Comparison of ENCODE assay signal across 11 cellular contexts in the genomic region with DNA sequence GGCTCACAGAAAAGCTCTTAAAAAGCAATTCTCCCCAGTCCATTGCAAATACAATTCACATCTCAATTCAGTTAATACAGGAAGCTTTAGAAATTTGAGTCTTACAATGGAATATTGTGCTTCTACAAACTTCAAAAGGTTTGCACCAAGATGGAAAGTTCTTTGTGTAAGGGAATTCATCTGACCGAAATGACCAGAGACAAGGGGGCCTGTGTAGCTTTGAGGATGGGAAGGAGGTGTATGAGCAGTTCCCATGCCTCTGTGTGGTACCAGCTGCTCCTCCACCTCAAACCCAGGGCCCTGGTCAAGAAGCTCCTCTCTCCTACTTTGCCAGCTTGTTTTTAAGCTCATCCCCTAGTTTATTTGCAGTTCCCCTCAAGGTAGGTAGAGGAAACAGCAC.
"Had no signal": no experiment of that assay in that cellular context is flagged by ENCODE, and none has a peak within 500 bp of the region (broad histone marks: within the 10 kb centered on the region; RNA-seq: fewer than 3 reads in every experiment).

No MANE protein-coding gene starts in this region.

- H3K9me3 ChIP-seq: esophagus squamous epithelium, tibial artery, vagina had no signal

- H3K27me3 ChIP-seq: esophagus squamous epithelium, foreskin keratinocyte, tibial artery, vagina had no signal

- H3K27ac ChIP-seq: esophagus squamous epithelium, foreskin keratinocyte, vagina had no signal

- H3K36me3 ChIP-seq: esophagus squamous epithelium, tibial artery, vagina had no signal

- H3K4me1 ChIP-seq: esophagus squamous epithelium, foreskin keratinocyte, vagina had no signal

- H3K4me3 ChIP-seq: esophagus squamous epithelium, skin epidermis, tibial artery, vagina had no signal

- ATAC-seq: foreskin keratinocyte; naive thymus-derived CD8-positive, alpha-beta T cell; stimulated activated effector memory CD8-positive, alpha-beta T cell treated with anti-CD3 and anti-CD28 coated beads, Interleukin-12 subunit alpha, Interleukin-12 subunit beta, amount 100 ng/mL, for 72 hours had no signal

- DNase-seq: activated CD4-positive, alpha-beta memory T cell treated with anti-CD3 and anti-CD28 coated beads for 36 hours; activated naive CD8-positive, alpha-beta T cell treated with anti-CD3 and anti-CD28 coated beads, Interleukin-2, amount 10 ng/mL, durations not matched to agents 7 days and 5 days; activated T-cell treated with anti-CD3 and anti-CD28 coated beads, Interleukin-2, amount 50 U/mL, for 48 hours; esophagus squamous epithelium; foreskin keratinocyte; midbrain; naive thymus-derived CD8-positive, alpha-beta T cell; tibial artery had no signal
